In the genomic region with DNA sequence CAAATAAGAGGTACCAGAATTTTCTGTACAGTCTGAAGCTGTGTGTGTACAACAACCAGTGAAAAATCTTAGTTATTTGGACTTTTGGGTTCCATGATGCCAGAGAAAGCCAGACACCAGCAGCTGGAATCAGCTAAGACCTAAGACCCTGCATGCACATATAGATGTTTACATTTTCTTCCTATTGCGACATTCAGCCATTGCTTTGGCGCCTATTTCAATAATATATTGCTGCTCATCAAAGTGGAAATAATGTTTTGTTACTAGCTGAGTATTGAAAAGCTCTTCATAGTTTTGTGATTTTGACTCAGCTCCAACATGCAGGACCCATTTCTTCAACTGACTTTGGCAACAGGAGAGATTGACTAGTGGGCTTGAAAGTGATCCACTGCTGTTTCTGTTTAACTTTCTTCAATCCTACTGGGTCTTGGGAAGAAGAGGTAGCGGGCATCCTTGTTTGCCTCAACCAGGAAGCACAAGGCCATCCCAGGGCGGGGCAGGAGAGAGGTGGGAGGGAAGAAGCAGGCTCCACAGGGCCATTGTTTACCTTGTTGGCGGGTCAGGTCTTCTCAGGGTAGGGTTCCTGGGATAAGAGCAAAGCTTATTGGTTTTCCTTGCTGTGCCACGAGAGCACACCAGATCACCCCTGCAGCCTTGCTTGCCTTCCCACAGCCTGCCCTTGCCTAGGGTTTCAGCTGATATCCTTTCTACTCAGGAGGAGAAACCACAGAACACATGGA, we compare ENCODE assay signal across 1 cellular context.
TF ChIP-seq lines count a peak whose summit lies in the region.

No MANE protein-coding gene starts in this region.

TF ChIP-seq in WTC11, 78 proteins besides CTCF, POLR2A, EP300 and RAD21 (continued from another document):
- TF ChIP-seq AFF4 (CRISPR knock-in tag; IDR thresholded peaks at IDR 0.05; ENCODE audit: borderline replicate concordance) (no peak), ZBTB21 (CRISPR knock-in tag; IDR thresholded peaks at IDR 0.05; ENCODE audit: borderline replicate concordance) (no peak), MYBL2 (CRISPR knock-in tag; IDR thresholded peaks at IDR 0.05) (no peak), FOXK1 (CRISPR knock-in tag; IDR thresholded peaks at IDR 0.05) (no peak), RORB (CRISPR knock-in tag; IDR thresholded peaks at IDR 0.05) (no peak), ZNF317 (CRISPR knock-in tag; IDR thresholded peaks at IDR 0.05; ENCODE audit: borderline replicate concordance, low read depth) (no peak)
- TF ChIP-seq, protein P1, sequence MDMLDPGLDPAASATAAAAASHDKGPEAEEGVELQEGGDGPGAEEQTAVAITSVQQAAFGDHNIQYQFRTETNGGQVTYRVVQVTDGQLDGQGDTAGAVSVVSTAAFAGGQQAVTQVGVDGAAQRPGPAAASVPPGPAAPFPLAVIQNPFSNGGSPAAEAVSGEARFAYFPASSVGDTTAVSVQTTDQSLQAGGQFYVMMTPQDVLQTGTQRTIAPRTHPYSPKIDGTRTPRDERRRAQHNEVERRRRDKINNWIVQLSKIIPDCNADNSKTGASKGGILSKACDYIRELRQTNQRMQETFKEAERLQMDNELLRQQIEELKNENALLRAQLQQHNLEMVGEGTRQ (CRISPR knock-in tag; IDR thresholded peaks at IDR 0.05): no peak
- TF ChIP-seq, protein P2, sequence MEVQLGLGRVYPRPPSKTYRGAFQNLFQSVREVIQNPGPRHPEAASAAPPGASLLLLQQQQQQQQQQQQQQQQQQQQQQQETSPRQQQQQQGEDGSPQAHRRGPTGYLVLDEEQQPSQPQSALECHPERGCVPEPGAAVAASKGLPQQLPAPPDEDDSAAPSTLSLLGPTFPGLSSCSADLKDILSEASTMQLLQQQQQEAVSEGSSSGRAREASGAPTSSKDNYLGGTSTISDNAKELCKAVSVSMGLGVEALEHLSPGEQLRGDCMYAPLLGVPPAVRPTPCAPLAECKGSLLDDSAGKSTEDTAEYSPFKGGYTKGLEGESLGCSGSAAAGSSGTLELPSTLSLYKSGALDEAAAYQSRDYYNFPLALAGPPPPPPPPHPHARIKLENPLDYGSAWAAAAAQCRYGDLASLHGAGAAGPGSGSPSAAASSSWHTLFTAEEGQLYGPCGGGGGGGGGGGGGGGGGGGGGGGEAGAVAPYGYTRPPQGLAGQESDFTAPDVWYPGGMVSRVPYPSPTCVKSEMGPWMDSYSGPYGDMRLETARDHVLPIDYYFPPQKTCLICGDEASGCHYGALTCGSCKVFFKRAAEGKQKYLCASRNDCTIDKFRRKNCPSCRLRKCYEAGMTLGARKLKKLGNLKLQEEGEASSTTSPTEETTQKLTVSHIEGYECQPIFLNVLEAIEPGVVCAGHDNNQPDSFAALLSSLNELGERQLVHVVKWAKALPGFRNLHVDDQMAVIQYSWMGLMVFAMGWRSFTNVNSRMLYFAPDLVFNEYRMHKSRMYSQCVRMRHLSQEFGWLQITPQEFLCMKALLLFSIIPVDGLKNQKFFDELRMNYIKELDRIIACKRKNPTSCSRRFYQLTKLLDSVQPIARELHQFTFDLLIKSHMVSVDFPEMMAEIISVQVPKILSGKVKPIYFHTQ (CRISPR knock-in tag; IDR thresholded peaks at IDR 0.05): no peak
